In genomic region chr20:19275038-19275629, GRCh38 we compare ENCODE assay signal across 14 cellular contexts.
DNase-seq lines count a peak whose midpoint lies in the region; ATAC-seq and TF ChIP-seq lines count a peak whose summit lies in the region.
"Had no signal": no experiment of that assay in that cellular context is flagged by ENCODE, and none has a peak within 500 bp of the region (broad histone marks: within the 10 kb centered on the region; RNA-seq: fewer than 3 reads in every experiment).

No MANE protein-coding gene starts in this region.

- H3K4me3 ChIP-seq in left ventricle myocardium inferior, result peak overlapping the region; percentile 12
- peak overlapping the region; percentile 29 to 32 for H3K4me3 ChIP-seq in duodenal mucosa (ENCODE audit: low read depth in 1 of 2, low read length in 2 of 2)
- no peak overlapping the region for H3K4me3 ChIP-seq in ovary
- H3K4me3 ChIP-seq in uterus, result no peak overlapping the region

- no peak for TF ChIP-seq EP300 in ovary (IDR thresholded peaks at IDR 0.05)

- H3K36me3 ChIP-seq in left ventricle myocardium inferior (no peaks in the 10 kb centered on the region), duodenal mucosa (ENCODE audit: control insufficient read depth in 1 of 2, insufficient read depth in 2 of 2, low read length in 2 of 2) (no peaks in the 10 kb centered on the region), ovary (no peaks in the 10 kb centered on the region), uterus (no peaks in the 10 kb centered on the region)

- POLR2A ChIA-PET in GM10248 (lab: Yijun Ruan, JAX), result interaction anchor here (0.7 kb wide), 1 partner anchor 1729 kb away, joined by 3 read pairs; no protein-coding TSS in a partner anchor

- intact Hi-C loops in left ventricle myocardium inferior (cut with micrococcal nuclease) (loop anchor here (10.0 kb wide), 1 partner anchor 60 kb away; no protein-coding TSS in a partner anchor), left ventricle myocardium superior (cut with micrococcal nuclease) (no loop called here), ovary (cut with DNase I) (loop anchor here in 2 of 4 donors (5.0 to 10.0 kb wide), 2 partner anchors 60 to 63 kb away; partner anchors contain the start of gene SLC24A3 (in 2 of the 2)), uterus (cut with DNase I; ENCODE audit: low total_unique reads) (no loop called here)

- CTCF ChIA-PET in GM10248 (lab: Yijun Ruan, JAX), result no interaction called here

- H3K9me3 ChIP-seq in left ventricle myocardium inferior (replicated peaks) (no peaks in the 10 kb centered on the region), duodenal mucosa (ENCODE audit: control insufficient read depth in 1 of 2, low read length in 2 of 2) (no peaks in the 10 kb centered on the region), ovary (no peaks in the 10 kb centered on the region), uterus (no peaks in the 10 kb centered on the region)

- H3K4me1 ChIP-seq in left ventricle myocardium inferior (peaks cover 21% of the 10 kb centered on the region), duodenal mucosa (ENCODE audit: control insufficient read depth in 1 of 2, insufficient read depth in 2 of 2, low read length in 2 of 2) (peaks cover 19 to 21% of the 10 kb centered on the region in 2 donors), ovary (ENCODE audit: insufficient read depth) (peaks cover 18% of the 10 kb centered on the region), uterus (peaks cover 10 to 11% of the 10 kb centered on the region in 2 donors)

- no peak for TF ChIP-seq POLR2A in ovary (IDR thresholded peaks at IDR 0.05)
- no peak for TF ChIP-seq POLR2A in uterus (IDR thresholded peaks at IDR 0.05)

- H3K9ac ChIP-seq in duodenal mucosa (ENCODE audit: low read depth in 1 of 2, low read length in 2 of 2), result no peak overlapping the region

- TF ChIP-seq CTCF in left ventricle myocardium inferior (IDR thresholded peaks at IDR 0.05; ENCODE audit: borderline replicate concordance) (no peak), ovary (IDR thresholded peaks at IDR 0.05) (no peak), uterus (IDR thresholded peaks at IDR 0.05) (no peak), GM10248 (IDR thresholded peaks at IDR 0.05; ENCODE audit: control extremely low read depth, extremely low read depth, low read depth, missing control alignments) (no peak)

- WGBS in ovary, 3 donors, result 6 to 16% (median 8%) methylated on average over 3 of the region's 3 CpGs

- no peak for ATAC-seq in left ventricle myocardium superior

- H3K27ac ChIP-seq in left ventricle myocardium inferior (replicated peaks), result peak overlapping the region; percentile 71
- no peak overlapping the region for H3K27ac ChIP-seq in duodenal mucosa (ENCODE audit: low read depth, low read length)
- peak overlapping the region; percentile 84 to 86 for H3K27ac ChIP-seq in ovary
- peak overlapping the region; percentile 79 to 88 for H3K27ac ChIP-seq in uterus

- DNase-seq in left ventricle myocardium inferior (no peak), left ventricle myocardium superior (no peak), ovary (no peak), uterus (no peak), KG1 (lab: John Stamatoyannopoulos, UW) (no peak), GM10248 (ENCODE audit: extremely low spot score) (no peak), NCI-H774 (lab: John Stamatoyannopoulos, UW) (no peak)
- DNase-seq: activated naive CD4-positive, alpha-beta T cell treated with anti-CD3 and anti-CD28 coated beads for 36 hours; endodermal cell; immature natural killer cell; MM.1S; retina; stimulated activated CD4-positive, alpha-beta T cell treated with anti-CD3 and anti-CD28 coated beads, Interleukin-4, amount 100 ng/mL, for 1 hour had no signal

- peaks cover 5% of the 10 kb centered on the region for H3K27me3 ChIP-seq in left ventricle myocardium inferior (ENCODE audit: low read depth)
- no peaks in the 10 kb centered on the region for H3K27me3 ChIP-seq in duodenal mucosa (ENCODE audit: control insufficient read depth in 1 of 2, insufficient read depth in 2 of 2, low read length in 2 of 2)
- H3K27me3 ChIP-seq in ovary, result no peaks in the 10 kb centered on the region
- no peaks in the 10 kb centered on the region for H3K27me3 ChIP-seq in uterus

Comparison
In these comparisons a context has a peak if more than half of its experiments do, and no peak if none do; other contexts are left out.
1. H3K4me3 ChIP-seq: peak in left ventricle myocardium inferior (single experiment) and duodenal mucosa (2 of 2); none in ovary (single experiment) and uterus (0 of 2).